In the genomic region with DNA sequence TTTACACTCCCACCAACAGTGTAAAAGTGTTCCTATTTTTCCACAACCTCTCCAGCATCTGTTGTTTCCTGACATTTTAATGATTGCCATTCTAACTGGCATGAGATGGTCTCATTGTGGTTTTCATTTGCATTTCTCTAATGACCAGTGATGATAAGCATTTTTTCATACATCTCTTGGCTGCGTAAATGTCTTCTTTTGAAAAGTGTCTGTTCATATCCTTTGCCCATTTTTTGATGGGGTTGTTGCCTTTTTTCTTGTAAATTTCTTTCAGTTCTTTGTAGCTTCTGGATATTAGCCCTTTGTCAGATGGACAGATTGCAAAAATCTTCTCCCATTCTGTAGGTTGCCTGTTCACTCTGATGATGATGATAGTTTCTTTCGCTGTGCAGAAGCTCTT, we compare ENCODE assay signal across 13 cellular contexts. TPM values are rescaled to one million over a fixed set of nuclear protein-coding genes. Genes with fewer than 3 reads are reported as not detected.
DNase-seq lines count a peak whose midpoint lies in the region; ATAC-seq and TF ChIP-seq lines count a peak whose summit lies in the region.
"Not testable (repeated sequence)": the region's sequence is repeated elsewhere in the genome, so short reads cannot be mapped to it uniquely, and the experiment has no call there.
"Had no signal": no experiment of that assay in that cellular context is flagged by ENCODE, and none has a peak within 500 bp of the region (broad histone marks: within the 10 kb centered on the region; RNA-seq: fewer than 3 reads in every experiment).

No MANE protein-coding gene starts in this region.

- H3K4me1 ChIP-seq in CD4-positive, CD25-positive, alpha-beta regulatory T cell (ENCODE audit: control insufficient read depth, insufficient read depth, low read length, poor library complexity, severe bottlenecking): peaks cover 14% of the 10 kb centered on the region
- peaks cover 38% of the 10 kb centered on the region for H3K4me1 ChIP-seq in CD8-positive, alpha-beta T cell (ENCODE audit: insufficient read depth, low read length)

- ATAC-seq in CD4-positive, CD25-positive, alpha-beta regulatory T cell (ENCODE audit: low read depth in 2 of 2); CD8-positive, alpha-beta T cell; activated T-cell treated with anti-CD3 and anti-CD28 coated beads, Interleukin-2, amount 50 U/mL, for 72 hours (replicated peaks in 1 of 2); naive thymus-derived CD8-positive, alpha-beta T cell: not testable (repeated sequence)

- not testable (repeated sequence) for H3K36me3 Mint-ChIP-seq in CD4-positive, CD25-positive, alpha-beta regulatory T cell; CD8-positive, alpha-beta T cell; T-helper 2 cell treated with Interferon-gamma antibody and Interleukin-4, amounts not matched to agents 5 μg/mL and 100 μg/mL, for 36 hours (ENCODE audit: low read depth); activated naive CD8-positive, alpha-beta T cell; naive thymus-derived CD8-positive, alpha-beta T cell
- H3K36me3 Mint-ChIP-seq in activated T-cell treated with anti-CD3 and anti-CD28 coated beads, Interleukin-2, amount 50 U/mL, for 72 hours (ENCODE audit: insufficient read depth in 2 of 2): peaks cover 13 to 17% of the 10 kb centered on the region in 2 donors

- H3K27ac Mint-ChIP-seq in CD4-positive, CD25-positive, alpha-beta regulatory T cell: peak overlapping the region in 2 of 3 donors; percentile 18 to 42
- peak overlapping the region; percentile 6 for H3K27ac Mint-ChIP-seq in CD8-positive, alpha-beta T cell
- peak overlapping the region; percentile 12 for H3K27ac Mint-ChIP-seq in T-helper 2 cell treated with Interferon-gamma antibody and Interleukin-4, amounts not matched to agents 5 μg/mL and 100 μg/mL, for 36 hours
- H3K27ac Mint-ChIP-seq in activated T-cell treated with anti-CD3 and anti-CD28 coated beads, Interleukin-2, amount 50 U/mL, for 72 hours: peak overlapping the region; percentile 20
- peak overlapping the region; percentile 54 for H3K27ac Mint-ChIP-seq in activated naive CD8-positive, alpha-beta T cell
- H3K27ac Mint-ChIP-seq in naive thymus-derived CD8-positive, alpha-beta T cell: peak overlapping the region in 6 of 10 donors; percentile 30 to 97 (median 68)

- H3K36me3 ChIP-seq in CD4-positive, CD25-positive, alpha-beta regulatory T cell (ENCODE audit: control insufficient read depth, insufficient read depth, low read length); CD8-positive, alpha-beta T cell (ENCODE audit: insufficient read depth, low read length): not testable (repeated sequence)

- not testable (repeated sequence) for H3K27ac ChIP-seq in CD4-positive, CD25-positive, alpha-beta regulatory T cell (ENCODE audit: insufficient read depth, low read length, poor library complexity, severe bottlenecking); CD8-positive, alpha-beta T cell (ENCODE audit: low read depth, low read length)

- H3K4me3 ChIP-seq in CD4-positive, CD25-positive, alpha-beta regulatory T cell (ENCODE audit: low read depth, low read length); CD8-positive, alpha-beta T cell (ENCODE audit: low read depth, low read length): not testable (repeated sequence)

- CTCF ChIA-PET in CD8-positive, alpha-beta T cell (lab: Charles Lee): interaction anchor here (0.7 to 1.6 kb wide), 3 partner anchors 9 to 35 kb away, joined by 3 read pairs; no protein-coding TSS in a partner anchor

- intact Hi-C loops in CD8-positive, alpha-beta T cell (cut with DNase I, micrococcal nuclease): not testable (repeated sequence)

- POLR2A ChIA-PET in CD8-positive, alpha-beta T cell (lab: Charles Lee): not testable (repeated sequence)
- POLR2A ChIA-PET in naive thymus-derived CD8-positive, alpha-beta T cell (lab: Charles Lee): interaction anchor here (3.1 kb wide), 1 partner anchor 10 kb away, joined by 10 read pairs; no protein-coding TSS in a partner anchor

- H3K9me3 ChIP-seq in CD4-positive, CD25-positive, alpha-beta regulatory T cell (ENCODE audit: control insufficient read depth in 2 of 2, low read length in 2 of 2); CD8-positive, alpha-beta T cell (ENCODE audit: low read length): not testable (repeated sequence)

- H3K4me3 Mint-ChIP-seq in CD4-positive, CD25-positive, alpha-beta regulatory T cell: peak overlapping the region in 1 of 4 donors; percentile 33
- not testable (repeated sequence) for H3K4me3 Mint-ChIP-seq in CD8-positive, alpha-beta T cell; T-helper 2 cell treated with Interferon-gamma antibody and Interleukin-4, amounts not matched to agents 5 μg/mL and 100 μg/mL, for 36 hours; activated T-cell treated with anti-CD3 and anti-CD28 coated beads, Interleukin-2, amount 50 U/mL, for 72 hours; activated naive CD8-positive, alpha-beta T cell; naive thymus-derived CD8-positive, alpha-beta T cell

- H3K9me3 Mint-ChIP-seq in CD4-positive, CD25-positive, alpha-beta regulatory T cell; CD8-positive, alpha-beta T cell; T-helper 2 cell treated with Interferon-gamma antibody and Interleukin-4, amounts not matched to agents 5 μg/mL and 100 μg/mL, for 36 hours; activated T-cell treated with anti-CD3 and anti-CD28 coated beads, Interleukin-2, amount 50 U/mL, for 72 hours; activated naive CD8-positive, alpha-beta T cell (ENCODE audit: low read depth); naive thymus-derived CD8-positive, alpha-beta T cell: not testable (repeated sequence)

- H3K27me3 Mint-ChIP-seq in CD4-positive, CD25-positive, alpha-beta regulatory T cell; CD8-positive, alpha-beta T cell (ENCODE audit: low read depth); T-helper 2 cell treated with Interferon-gamma antibody and Interleukin-4, amounts not matched to agents 5 μg/mL and 100 μg/mL, for 36 hours (ENCODE audit: low read depth); activated T-cell treated with anti-CD3 and anti-CD28 coated beads, Interleukin-2, amount 50 U/mL, for 72 hours (ENCODE audit: low read depth); activated naive CD8-positive, alpha-beta T cell; naive thymus-derived CD8-positive, alpha-beta T cell: not testable (repeated sequence)

- H3K27me3 ChIP-seq in CD4-positive, CD25-positive, alpha-beta regulatory T cell (ENCODE audit: control insufficient read depth, insufficient read depth, low read length); CD8-positive, alpha-beta T cell (ENCODE audit: insufficient read depth, low read length): not testable (repeated sequence)

- TF ChIP-seq CTCF in CD8-positive, alpha-beta T cell (IDR thresholded peaks at IDR 0.05): not testable (repeated sequence)

- DNase-seq in CD4-positive, CD25-positive, alpha-beta regulatory T cell; CD8-positive, alpha-beta T cell; T-helper 2 cell treated with Interferon-gamma antibody and Interleukin-4, amounts not matched to agents 5 μg/mL and 100 μg/mL, for 36 hours (ENCODE audit: low spot score); activated T-cell treated with anti-CD3 and anti-CD28 coated beads, Interleukin-2, amount 50 U/mL, for 72 hours; naive thymus-derived CD8-positive, alpha-beta T cell: not testable (repeated sequence)

- peaks cover 23 to 45% (median 36%) of the 10 kb centered on the region in 4 donors for H3K4me1 Mint-ChIP-seq in CD4-positive, CD25-positive, alpha-beta regulatory T cell
- peaks cover 61% of the 10 kb centered on the region for H3K4me1 Mint-ChIP-seq in CD8-positive, alpha-beta T cell (ENCODE audit: low read depth)
- H3K4me1 Mint-ChIP-seq in T-helper 2 cell treated with Interferon-gamma antibody and Interleukin-4, amounts not matched to agents 5 μg/mL and 100 μg/mL, for 36 hours (ENCODE audit: low read depth): peaks cover 42% of the 10 kb centered on the region
- H3K4me1 Mint-ChIP-seq in activated T-cell treated with anti-CD3 and anti-CD28 coated beads, Interleukin-2, amount 50 U/mL, for 72 hours (ENCODE audit: low read depth): peaks cover 49% of the 10 kb centered on the region
- H3K4me1 Mint-ChIP-seq in activated naive CD8-positive, alpha-beta T cell (ENCODE audit: low read depth): peaks cover 71% of the 10 kb centered on the region
- peaks cover 19 to 66% (median 58%) of the 10 kb centered on the region in 4 donors for H3K4me1 Mint-ChIP-seq in naive thymus-derived CD8-positive, alpha-beta T cell

RNA-seq across cellular contexts. Expression of a gene that starts 3.7 kb away (rescaled TPM):
- total RNA-seq in CD4-positive, CD25-positive, alpha-beta regulatory T cell: 135 TPM
- 10 to 100 TPM; 20.7 to 36.4 (median 27.1) TPM for polyA plus RNA-seq in CD4-positive, CD25-positive, alpha-beta regulatory T cell
- total RNA-seq in CD8-positive, alpha-beta T cell: 10 to 100 TPM; 28.3 to 31.7 TPM
- total RNA-seq in activated T-cell treated with anti-CD3 and anti-CD28 coated beads, Interleukin-2, amount 50 U/mL, for 72 hours: 10 to 100 TPM; 10.2 to 16.0 TPM
- 10 to 100 TPM; 81.5 to 83.4 TPM for total RNA-seq in naive thymus-derived CD8-positive, alpha-beta T cell
- 10 to 100 TPM; 17.5 to 19.0 (median 18.1) TPM for polyA plus RNA-seq in naive thymus-derived CD8-positive, alpha-beta T cell
- total RNA-seq: Calu3, Daoy, G401, GM23338, H4, H9 had no signal
- polyA plus RNA-seq: AG04450, GM23338 had no signal

RNA-seq across cellular contexts. Expression of a gene that starts 59.9 kb away (rescaled TPM):
- 60.0 TPM for total RNA-seq in CD4-positive, CD25-positive, alpha-beta regulatory T cell
- 100 to 1,000 TPM; 122 to 163 (median 141) TPM for polyA plus RNA-seq in CD4-positive, CD25-positive, alpha-beta regulatory T cell
- total RNA-seq in CD8-positive, alpha-beta T cell: 1 to 10 TPM; 4.6 to 5.2 TPM
- total RNA-seq in activated T-cell treated with anti-CD3 and anti-CD28 coated beads, Interleukin-2, amount 50 U/mL, for 72 hours: 10 to 100 TPM; 41.6 to 48.8 TPM
- total RNA-seq in naive thymus-derived CD8-positive, alpha-beta T cell: 10 to 100 TPM; 39.7 to 42.5 TPM
- 10 to 100 TPM; 52.0 to 95.9 (median 69.5) TPM for polyA plus RNA-seq in naive thymus-derived CD8-positive, alpha-beta T cell
- total RNA-seq: Calu3, Daoy, G401, GM23338, H4, H9 had no signal
- polyA plus RNA-seq: AG04450, GM23338 had no signal

Comparison
In these comparisons a context has a peak if more than half of its experiments do, and no peak if none do; other contexts are left out.
1. H3K27ac Mint-ChIP-seq: peak in every context shown above with its lines; median percentile 68 in naive thymus-derived CD8-positive, alpha-beta T cell; 54 in activated naive CD8-positive, alpha-beta T cell; 30 in CD4-positive, CD25-positive, alpha-beta regulatory T cell; 20 in activated T-cell treated with anti-CD3 and anti-CD28 coated beads, Interleukin-2, amount 50 U/mL, for 72 hours; 12 in T-helper 2 cell treated with Interferon-gamma antibody and Interleukin-4, amounts not matched to agents 5 μg/mL and 100 μg/mL, for 36 hours; 6 in CD8-positive, alpha-beta T cell.